Comparison of ENCODE assay signal across 10 cellular contexts in genomic region chr6:46541556-46541955, GRCh38. TPM values are rescaled to one million over a fixed set of nuclear protein-coding genes. Genes with fewer than 3 reads are reported as not detected.
"Had no signal": no experiment of that assay in that cellular context is flagged by ENCODE, and none has a peak within 500 bp of the region (broad histone marks: within the 10 kb centered on the region; RNA-seq: fewer than 3 reads in every experiment).

No MANE protein-coding gene starts in this region.

- ATAC-seq: HepG2 had no signal

- H3K4me2 ChIP-seq: KMS-11 had no signal

- H3K4me3 Mint-ChIP-seq: HFFc6 had no signal

- H3K4me1 ChIP-seq: HAP-1 had no signal

- H3K4me3 ChIP-seq: HAP-1 had no signal

- H3K9me3 ChIP-seq: HAP-1 had no signal

- H3K36me3 ChIP-seq: HAP-1 had no signal

- H3K27ac Mint-ChIP-seq: HFFc6 had no signal

- H3K9ac ChIP-seq: KMS-11 had no signal

- DNase-seq: GOT3, H7, HFFc6, IMR-90, Karpas-422, KBM-7 had no signal

- H3K27ac ChIP-seq: HL-60, KMS-11 had no signal

RNA-seq across cellular contexts. Expression of gene RCAN2, which starts 50.3 kb away (rescaled TPM):
- total RNA-seq: HepG2 had no signal
- polyA plus RNA-seq: HepG2 had no signal
